ENCODE assay signal across 12 cellular contexts in genomic region chr11:12762283-12762682, GRCh38.
DNase-seq lines count a peak whose midpoint lies in the region; ATAC-seq and TF ChIP-seq lines count a peak whose summit lies in the region.
"Had no signal": no experiment of that assay in that cellular context is flagged by ENCODE, and none has a peak within 500 bp of the region (broad histone marks: within the 10 kb centered on the region; RNA-seq: fewer than 3 reads in every experiment).

No MANE protein-coding gene starts in this region.

- intact Hi-C loops in psoas muscle (cut with DNase I): no loop called here

- ATAC-seq in psoas muscle (no peak), GM19452 (IDR thresholded peaks at IDR 0.05; ENCODE audit: unreplicated experiment) (no peak), SK-N-SH treated with all-trans-retinoic acid at 6 μM for 48 hours (no peak)
- ATAC-seq: CD8-positive, alpha-beta T cell had no signal

- no peaks in the 10 kb centered on the region for H3K9me3 Mint-ChIP-seq in HFFc6
- H3K9me3 Mint-ChIP-seq: CD8-positive, alpha-beta T cell had no signal

- H3K4me3 ChIP-seq in hepatocyte: no peak overlapping the region
- H3K4me3 ChIP-seq in psoas muscle: no peak overlapping the region

- peak overlapping the region; percentile 37 for H3K27ac ChIP-seq in hepatocyte
- peak overlapping the region; percentile 59 for H3K27ac ChIP-seq in psoas muscle

- peaks cover 34% of the 10 kb centered on the region for H3K36me3 Mint-ChIP-seq in HFFc6 (ENCODE audit: low read depth)
- H3K36me3 Mint-ChIP-seq: CD8-positive, alpha-beta T cell had no signal

- H3K27me3 Mint-ChIP-seq in HFFc6 (ENCODE audit: insufficient read depth): no peaks in the 10 kb centered on the region

- no peak overlapping the region for H3K4me3 Mint-ChIP-seq in HFFc6
- H3K4me3 Mint-ChIP-seq: CD8-positive, alpha-beta T cell had no signal

- H2AFZ ChIP-seq in hepatocyte: no peak overlapping the region

- H3K4me2 ChIP-seq in hepatocyte: peak overlapping the region; percentile 51

- 49% methylated on average over 5 of the region's 5 CpGs for WGBS in hepatocyte (ENCODE audit: low lambda C conversion rate, missing lambda C conversion rate)
- 67 to 82% (median 74%) methylated on average over 5 of the region's 5 CpGs for WGBS in psoas muscle, 3 donors

- H3K27ac Mint-ChIP-seq in HFFc6: peak overlapping the region; percentile 20; the same call in 1 of the 2 replicates
- H3K27ac Mint-ChIP-seq: CD8-positive, alpha-beta T cell had no signal

- H3K36me3 ChIP-seq in hepatocyte (replicated peaks; ENCODE audit: insufficient read depth, low read depth): no peaks in the 10 kb centered on the region
- peaks cover 0 to 29% of the 10 kb centered on the region in 2 donors for H3K36me3 ChIP-seq in psoas muscle (ENCODE audit: insufficient read depth in 1 of 2, low read depth in 1 of 2)

- H3K27me3 ChIP-seq in hepatocyte (no peaks in the 10 kb centered on the region), psoas muscle (ENCODE audit: insufficient read depth in 3 of 3, low read length in 2 of 3) (no peaks in the 10 kb centered on the region)

- H3K9me2 ChIP-seq in hepatocyte (replicated peaks; ENCODE audit: insufficient read depth): no peaks in the 10 kb centered on the region

- peaks cover 22% of the 10 kb centered on the region for H4K20me1 ChIP-seq in hepatocyte (ENCODE audit: insufficient read depth, poor library complexity, severe bottlenecking)

- peaks cover 23% of the 10 kb centered on the region for H3K4me1 ChIP-seq in hepatocyte (ENCODE audit: insufficient read depth)
- H3K4me1 ChIP-seq in psoas muscle: peaks cover 81% of the 10 kb centered on the region

- peaks cover 64% of the 10 kb centered on the region for H3K4me1 Mint-ChIP-seq in HFFc6 (ENCODE audit: low read depth)

- peaks cover 93% of the 10 kb centered on the region for H3K79me2 ChIP-seq in hepatocyte

- H3K9me3 ChIP-seq in hepatocyte (ENCODE audit: low read depth) (no peaks in the 10 kb centered on the region), psoas muscle (no peaks in the 10 kb centered on the region)

- DNase-seq in HFFc6 (no peak), NOMO-1 treated with DMSO at 0.1 percent for 48 hours (lab: John Stamatoyannopoulos, UW; ENCODE audit: unreplicated experiment) (peak; percentile 38), hepatocyte (ENCODE audit: low spot score) (no peak), psoas muscle (no peak), putamen (ENCODE audit: low spot score) (no peak)
- DNase-seq: CD8-positive, alpha-beta T cell; IMR-90; NCI-H1694 treated with DMSO at 0.1 percent for 48 hours; SIG-M5; SW 1271 had no signal

- TF ChIP-seq CTCF in HFFc6 (IDR thresholded peaks at IDR 0.05) (no peak), hepatocyte (IDR thresholded peaks at IDR 0.05; ENCODE audit: poor library complexity) (no peak), psoas muscle (IDR thresholded peaks at IDR 0.05) (no peak)

TF ChIP-seq in SK-N-SH treated with all-trans-retinoic acid at 6 μM for 48 hours, 23 proteins besides CTCF, POLR2A, EP300 and RAD21:
- no peak for TF ChIP-seq POU6F1 (CRISPR knock-in tag; IDR thresholded peaks at IDR 0.05; ENCODE audit: borderline replicate concordance, low read depth)
- TF ChIP-seq CSDC2 (CRISPR knock-in tag; IDR thresholded peaks at IDR 0.05): no peak
- no peak for TF ChIP-seq TOX (CRISPR knock-in tag; IDR thresholded peaks at IDR 0.05; ENCODE audit: borderline replicate concordance)
